ENCODE assay signal across 12 cellular contexts in genomic region chr4:140186651-140187315, GRCh38. TPM values are rescaled to one million over a fixed set of nuclear protein-coding genes. Genes with fewer than 3 reads are reported as not detected.
DNase-seq lines count a peak whose midpoint lies in the region; ATAC-seq, FAIRE-seq and TF ChIP-seq lines count a peak whose summit lies in the region.
"Had no signal": no experiment of that assay in that cellular context is flagged by ENCODE, and none has a peak within 500 bp of the region (broad histone marks: within the 10 kb centered on the region; RNA-seq: fewer than 3 reads in every experiment).

No MANE protein-coding gene starts in this region.

- H3K27me3 ChIP-seq in pancreas = no peaks in the 10 kb centered on the region

- peak overlapping the region in 1 of 4 donors; percentile 17 for H3K27ac ChIP-seq in pancreas

- no peak overlapping the region for H3K4me3 ChIP-seq in epithelial cell of esophagus (ENCODE audit: low read length)
- no peak overlapping the region for H3K4me3 ChIP-seq in pancreas

- peak; percentile 37 for FAIRE-seq in pancreas (lab: Jason Lieb, UNC)
- FAIRE-seq: GM19239 had no signal

- no peaks in the 10 kb centered on the region for H3K9me3 ChIP-seq in pancreas

- ATAC-seq in pancreas = peak; percentile 61 to 91 (median 86)

- H3K4me1 ChIP-seq in pancreas = no peaks in the 10 kb centered on the region

- 78 to 80% methylated on average over 9 of the region's 9 CpGs for WGBS in pancreas, 2 donors

- intact Hi-C loops in pancreas (cut with DNase I) = no loop called here

- H3K36me3 ChIP-seq in pancreas = no peaks in the 10 kb centered on the region

- peak; percentile 70 for DNase-seq in DMS53 treated with DMSO at 0.1 percent for 48 hours (lab: John Stamatoyannopoulos, UW; ENCODE audit: unreplicated experiment)
- DNase-seq in NCI-H69 (lab: John Stamatoyannopoulos, UW) = peak; percentile 76
- peak; percentile 96 for DNase-seq in epithelial cell of esophagus (ENCODE audit: low read depth)
- DNase-seq in pancreas = peak in 2 of 6 donors; percentile 16 to 21
- no peak for DNase-seq in NCI-H146 treated with DMSO at 0.1 percent for 48 hours (lab: John Stamatoyannopoulos, UW; ENCODE audit: unreplicated experiment)
- no peak for DNase-seq in GOT3 (lab: John Stamatoyannopoulos, UW)
- DNase-seq in activated gamma-delta T cell treated with Interleukin-2 at 50 U/mL for 16 hours = no peak
- DNase-seq in Kasumi-1 (lab: John Stamatoyannopoulos, UW) = no peak
- DNase-seq: activated T-cell treated with anti-CD3 and anti-CD28 coated beads, Interleukin-2, amount 50 U/mL, for 1 hour; DMS79 treated with DMSO at 0.1 percent for 48 hours; SW 1271 had no signal

- no peak for TF ChIP-seq CTCF in epithelial cell of esophagus (IDR thresholded peaks at IDR 0.05; ENCODE audit: insufficient read depth, low read depth, low read length, missing control alignments)
- no peak for TF ChIP-seq CTCF in pancreas (IDR thresholded peaks at IDR 0.05)

RNA-seq across cellular contexts. Expression of gene MAML3, which starts 32.8 kb away (rescaled TPM):
- 1 to 10 TPM; 5.3 to 8.9 (median 6.5) TPM for total RNA-seq in pancreas
- polyA plus RNA-seq in pancreas = 1 to 10 TPM; 3.8 to 4.0 TPM

Comparison
In these comparisons a context has a peak if more than half of its experiments do, and no peak if none do; other contexts are left out.
1. DNase-seq: peak in DMS53 treated with DMSO at 0.1 percent for 48 hours (single experiment), NCI-H69 (single experiment) and epithelial cell of esophagus (single experiment); none in NCI-H146 treated with DMSO at 0.1 percent for 48 hours (single experiment), GOT3 (single experiment), activated gamma-delta T cell treated with Interleukin-2 at 50 U/mL for 16 hours (single experiment) and Kasumi-1 (0 of 2).